Comparison of ENCODE assay signal across 8 cellular contexts in the genomic region with DNA sequence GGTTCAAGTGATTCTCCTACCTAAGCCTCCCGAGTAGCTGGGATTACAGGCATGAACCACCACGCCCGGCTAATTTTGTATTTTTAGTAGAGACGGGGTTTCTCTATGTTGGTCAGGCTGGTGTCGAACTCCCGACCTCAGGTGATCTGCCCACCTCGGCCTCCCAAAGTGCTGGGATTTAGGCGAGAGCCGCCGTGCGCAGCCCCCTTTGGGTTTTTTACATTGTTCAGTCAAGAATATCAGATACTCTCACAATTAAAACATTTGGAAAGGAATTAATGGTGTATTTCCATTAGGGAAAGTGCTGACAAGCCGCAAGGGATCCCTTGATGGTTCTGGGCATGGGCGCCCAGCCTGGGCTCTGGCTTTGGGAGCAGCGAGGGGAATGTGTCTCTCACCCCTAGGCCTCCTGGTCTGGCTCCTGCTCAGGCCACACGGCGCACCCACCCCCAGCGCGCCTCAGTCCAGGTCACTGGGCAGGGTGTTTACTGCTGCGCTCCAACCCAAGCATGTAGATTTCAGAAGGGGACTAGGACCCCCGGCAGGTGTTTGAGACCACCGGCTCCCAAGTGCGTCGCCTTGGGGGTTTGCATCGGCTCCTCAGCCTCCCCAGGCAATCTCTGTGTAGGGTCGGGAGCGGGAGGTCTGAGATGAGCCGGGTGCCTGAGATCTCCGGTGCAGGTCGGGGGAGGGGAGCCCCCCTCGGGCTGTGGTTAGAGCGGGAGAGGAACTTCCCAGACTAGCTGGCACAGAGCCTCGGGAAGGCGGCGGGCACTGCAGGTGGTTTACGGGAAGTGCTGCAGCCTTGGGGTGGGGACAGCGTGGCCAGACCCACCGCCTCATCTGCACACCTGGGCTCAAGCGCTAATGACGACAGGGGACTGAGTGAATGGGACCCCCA. TPM values are rescaled to one million over a fixed set of nuclear protein-coding genes. Genes with fewer than 3 reads are reported as not detected.
DNase-seq lines count a peak whose midpoint lies in the region; ATAC-seq and TF ChIP-seq lines count a peak whose summit lies in the region.

No MANE protein-coding gene starts in this region.

- CTCF ChIA-PET in WTC11 (lab: Charles Lee) = interaction anchor here (1.1 kb wide), 1 partner anchor 110 kb away, joined by 3 read pairs; no protein-coding TSS in a partner anchor

- H3K36me3 Mint-ChIP-seq in WTC11 = peaks cover 5% of the 10 kb centered on the region

- no peaks in the 10 kb centered on the region for H3K9me3 Mint-ChIP-seq in WTC11

- H3K4me1 Mint-ChIP-seq in WTC11 = 0 out of 2 replicates have a peak, but pooled peaks cover 4% of the 10 kb centered on the region

- TF ChIP-seq CTCF in HL-60 (IDR thresholded peaks at IDR 0.05; ENCODE audit: insufficient read depth, low read length) (no peak), WTC11 (IDR thresholded peaks at IDR 0.05) (no peak), spleen (IDR thresholded peaks at IDR 0.05 in 8 of 11, conservative IDR thresholded peaks at IDR 0.05 in 3 of 11) (no peak)

- peak overlapping the region; percentile 78 for H3K4me3 Mint-ChIP-seq in WTC11

- 86% methylated on average over 39 of the region's 39 CpGs for WGBS in right cardiac atrium
- WGBS in spleen, 5 donors = 61 to 77% (median 65%) methylated on average over 31 to 39 of the region's 39 CpGs

- H3K4me1 ChIP-seq in right cardiac atrium (ENCODE audit: control insufficient read depth, insufficient read depth, low read length) (no peaks in the 10 kb centered on the region), spleen (peaks cover 21 to 68% (median 43%) of the 10 kb centered on the region in 6 donors)

- DNase-seq in HL-60 (ENCODE audit: low read depth in 1 of 2, low spot score in 1 of 2) (peak in 1 of 2 experiments; percentile 60), WTC11 (ENCODE audit: low spot score) (no peak), right cardiac atrium (peak in 2 of 3 donors; percentile 77 to 78), spleen (peak; percentile 84), iPS-NIHi7 (ENCODE audit: extremely low spot score) (no peak), inferior parietal cortex (ENCODE audit: extremely low spot score) (no peak)
- DNase-seq in stimulated activated CD4-positive, alpha-beta T cell treated with anti-CD3 and anti-CD28 coated beads, Interleukin-15, amount 100 ng/mL, for 24 hours = no peak

- H3K27me3 Mint-ChIP-seq in WTC11 (ENCODE audit: low read depth) = no peaks in the 10 kb centered on the region

- no peak overlapping the region for H3K27ac Mint-ChIP-seq in WTC11

- intact Hi-C loops in right cardiac atrium (cut with DNase I) (no loop called here), spleen (cut with DNase I; ENCODE audit: low total_unique reads) (no loop called here)

- H3K36me3 ChIP-seq in spleen = peaks cover 4 to 54% (median 28%) of the 10 kb centered on the region in 6 donors

- H3K27me3 ChIP-seq in HL-60 (ENCODE audit: insufficient read depth, poor library complexity, severe bottlenecking) (no peaks in the 10 kb centered on the region), right cardiac atrium (ENCODE audit: control insufficient read depth, insufficient read depth) (no peaks in the 10 kb centered on the region), spleen (replicated peaks in 1 of 7) (no peaks in the 10 kb centered on the region)

- H3K9me3 ChIP-seq in right cardiac atrium (ENCODE audit: control insufficient read depth, low read length) = no peaks in the 10 kb centered on the region
- no peaks in the 10 kb centered on the region for H3K9me3 ChIP-seq in spleen

- H3K4me3 ChIP-seq in HL-60 (replicated peaks; ENCODE audit: insufficient read depth, low read length) (peak overlapping the region; percentile 69), right cardiac atrium (ENCODE audit: low read length) (no peak overlapping the region), spleen (peak overlapping the region in 7 of 8 donors; percentile 55 to 91 (median 67))

- POLR2A ChIA-PET in WTC11 (lab: Charles Lee) = interaction anchor here (0.7 to 1.1 kb wide), 2 partner anchors 22 to 642 kb away, joined by 4 read pairs; no protein-coding TSS in a partner anchor

- no peak for TF ChIP-seq POLR2A in spleen (IDR thresholded peaks at IDR 0.05)

- H3K27ac ChIP-seq in HL-60 (replicated peaks) (peak overlapping the region; percentile 89), right cardiac atrium (ENCODE audit: low read length) (peak overlapping the region; percentile 16), spleen (peak overlapping the region; percentile 89 to 98 (median 96))

- ATAC-seq in WTC11 = no peak
- no peak for ATAC-seq in right cardiac atrium
- no peak for ATAC-seq in HG03108 (IDR thresholded peaks at IDR 0.05; ENCODE audit: unreplicated experiment)

TF ChIP-seq in WTC11, 78 proteins besides CTCF, POLR2A, EP300 and RAD21:
- TF ChIP-seq NFATC4 (CRISPR knock-in tag; IDR thresholded peaks at IDR 0.05) (no peak), IRF1 (CRISPR knock-in tag; IDR thresholded peaks at IDR 0.05) (no peak), ZNF423 (CRISPR knock-in tag; IDR thresholded peaks at IDR 0.05) (no peak), NR1H2 (CRISPR knock-in tag; IDR thresholded peaks at IDR 0.05) (no peak)
- TF ChIP-seq, protein P1, sequence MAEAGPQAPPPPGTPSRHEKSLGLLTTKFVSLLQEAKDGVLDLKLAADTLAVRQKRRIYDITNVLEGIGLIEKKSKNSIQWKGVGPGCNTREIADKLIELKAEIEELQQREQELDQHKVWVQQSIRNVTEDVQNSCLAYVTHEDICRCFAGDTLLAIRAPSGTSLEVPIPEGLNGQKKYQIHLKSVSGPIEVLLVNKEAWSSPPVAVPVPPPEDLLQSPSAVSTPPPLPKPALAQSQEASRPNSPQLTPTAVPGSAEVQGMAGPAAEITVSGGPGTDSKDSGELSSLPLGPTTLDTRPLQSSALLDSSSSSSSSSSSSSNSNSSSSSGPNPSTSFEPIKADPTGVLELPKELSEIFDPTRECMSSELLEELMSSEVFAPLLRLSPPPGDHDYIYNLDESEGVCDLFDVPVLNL (CRISPR knock-in tag; IDR thresholded peaks at IDR 0.05; ENCODE audit: borderline replicate concordance, low read depth) = no peak
- TF ChIP-seq, protein P2, sequence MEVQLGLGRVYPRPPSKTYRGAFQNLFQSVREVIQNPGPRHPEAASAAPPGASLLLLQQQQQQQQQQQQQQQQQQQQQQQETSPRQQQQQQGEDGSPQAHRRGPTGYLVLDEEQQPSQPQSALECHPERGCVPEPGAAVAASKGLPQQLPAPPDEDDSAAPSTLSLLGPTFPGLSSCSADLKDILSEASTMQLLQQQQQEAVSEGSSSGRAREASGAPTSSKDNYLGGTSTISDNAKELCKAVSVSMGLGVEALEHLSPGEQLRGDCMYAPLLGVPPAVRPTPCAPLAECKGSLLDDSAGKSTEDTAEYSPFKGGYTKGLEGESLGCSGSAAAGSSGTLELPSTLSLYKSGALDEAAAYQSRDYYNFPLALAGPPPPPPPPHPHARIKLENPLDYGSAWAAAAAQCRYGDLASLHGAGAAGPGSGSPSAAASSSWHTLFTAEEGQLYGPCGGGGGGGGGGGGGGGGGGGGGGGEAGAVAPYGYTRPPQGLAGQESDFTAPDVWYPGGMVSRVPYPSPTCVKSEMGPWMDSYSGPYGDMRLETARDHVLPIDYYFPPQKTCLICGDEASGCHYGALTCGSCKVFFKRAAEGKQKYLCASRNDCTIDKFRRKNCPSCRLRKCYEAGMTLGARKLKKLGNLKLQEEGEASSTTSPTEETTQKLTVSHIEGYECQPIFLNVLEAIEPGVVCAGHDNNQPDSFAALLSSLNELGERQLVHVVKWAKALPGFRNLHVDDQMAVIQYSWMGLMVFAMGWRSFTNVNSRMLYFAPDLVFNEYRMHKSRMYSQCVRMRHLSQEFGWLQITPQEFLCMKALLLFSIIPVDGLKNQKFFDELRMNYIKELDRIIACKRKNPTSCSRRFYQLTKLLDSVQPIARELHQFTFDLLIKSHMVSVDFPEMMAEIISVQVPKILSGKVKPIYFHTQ (CRISPR knock-in tag; IDR thresholded peaks at IDR 0.05) = 0 out of 2 replicates have a peak, but pooled peaks have one; percentile 34
- TF ChIP-seq, protein P3, sequence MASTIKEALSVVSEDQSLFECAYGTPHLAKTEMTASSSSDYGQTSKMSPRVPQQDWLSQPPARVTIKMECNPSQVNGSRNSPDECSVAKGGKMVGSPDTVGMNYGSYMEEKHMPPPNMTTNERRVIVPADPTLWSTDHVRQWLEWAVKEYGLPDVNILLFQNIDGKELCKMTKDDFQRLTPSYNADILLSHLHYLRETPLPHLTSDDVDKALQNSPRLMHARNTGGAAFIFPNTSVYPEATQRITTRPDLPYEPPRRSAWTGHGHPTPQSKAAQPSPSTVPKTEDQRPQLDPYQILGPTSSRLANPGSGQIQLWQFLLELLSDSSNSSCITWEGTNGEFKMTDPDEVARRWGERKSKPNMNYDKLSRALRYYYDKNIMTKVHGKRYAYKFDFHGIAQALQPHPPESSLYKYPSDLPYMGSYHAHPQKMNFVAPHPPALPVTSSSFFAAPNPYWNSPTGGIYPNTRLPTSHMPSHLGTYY (CRISPR knock-in tag; IDR thresholded peaks at IDR 0.05) = no peak

RNA-seq across cellular contexts. Expression of gene IRF7, which starts 0.8 kb away (rescaled TPM):
- total RNA-seq in WTC11 (2021) (11.1 to 12.0 TPM (median 11.5 TPM) in 3 replicates), right cardiac atrium (10 to 100 TPM in 3 of 4 donors, 1 to 10 TPM in 1; 9.4 to 19.2 (median 13.5) TPM), spleen (10 to 100 TPM; 53.0 to 88.8 (median 85.3) TPM)
- polyA plus RNA-seq in right cardiac atrium (14.8 TPM), spleen (10 to 100 TPM; 52.3 to 99.1 (median 73.9) TPM)

RNA-seq across cellular contexts. Expression of gene CDHR5, which starts 8.2 kb away (rescaled TPM):
- total RNA-seq in WTC11 (2021) (0.26 to 0.34 TPM in 2 of 3 replicates, not detected in the other), right cardiac atrium (not detected), spleen (not detected)
- polyA plus RNA-seq in right cardiac atrium (0.02 TPM), spleen (under 1 TPM; 0.02 to 0.16 (median 0.03) TPM)

RNA-seq across cellular contexts. Expression of gene SCT, which starts 10.4 kb away (rescaled TPM):
- total RNA-seq in WTC11 (2021) (2.3 to 3.3 TPM (median 2.9 TPM) in 3 replicates), right cardiac atrium (1 to 10 TPM in 2 of 4 donors, under 1 TPM in 1, not detected in 1; 0.79 to 1.2 (median 1.1) TPM), spleen (1 to 10 TPM in 4 of 7 donors, not detected in 3; 1.2 to 3.8 (median 2.8) TPM)
- polyA plus RNA-seq in right cardiac atrium (not detected), spleen (1 to 10 TPM; 1.1 to 1.7 (median 1.5) TPM)

RNA-seq across cellular contexts. Expression of gene DRD4, which starts 20.5 kb away (rescaled TPM):
- total RNA-seq in WTC11 (2021) (3.7 to 5.8 TPM (median 5.5 TPM) in 3 replicates), right cardiac atrium (1 to 10 TPM in 1 of 4 donors, under 1 TPM in 2, not detected in 1; 0.26 to 1.0 (median 0.29) TPM), spleen (under 1 TPM in 4 of 7 donors, not detected in 3; 0.44 to 0.86 (median 0.60) TPM)
- polyA plus RNA-seq in right cardiac atrium (0.14 TPM), spleen (under 1 TPM; 0.12 to 0.43 (median 0.26) TPM)

RNA-seq across cellular contexts. Expression of gene PHRF1, which starts 40.3 kb away (rescaled TPM):
- total RNA-seq in WTC11 (2021) = 39.4 to 46.9 TPM (median 40.1 TPM) in 3 replicates
- 10 to 100 TPM; 18.2 to 20.8 (median 20.1) TPM for total RNA-seq in right cardiac atrium
- polyA plus RNA-seq in right cardiac atrium = 17.0 TPM
- 10 to 100 TPM; 24.2 to 41.5 (median 33.2) TPM for total RNA-seq in spleen
- polyA plus RNA-seq in spleen = 10 to 100 TPM in 1 of 3 donors, 1 to 10 TPM in 2; 7.3 to 27.6 (median 8.4) TPM

Comparison
In these comparisons a context has a peak if more than half of its experiments do, and no peak if none do; other contexts are left out.
1. DNase-seq: peak in right cardiac atrium (2 of 3) and spleen (single experiment); none in WTC11 (single experiment), iPS-NIHi7 (single experiment), stimulated activated CD4-positive, alpha-beta T cell treated with anti-CD3 and anti-CD28 coated beads, Interleukin-15, amount 100 ng/mL, for 24 hours (single experiment) and inferior parietal cortex (single experiment).
2. H3K27ac ChIP-seq: peak in every context shown above with its lines; median percentile 96 in spleen; 89 in HL-60; 16 in right cardiac atrium.